11 cellular contexts compared by ENCODE assay signal in the genomic region with DNA sequence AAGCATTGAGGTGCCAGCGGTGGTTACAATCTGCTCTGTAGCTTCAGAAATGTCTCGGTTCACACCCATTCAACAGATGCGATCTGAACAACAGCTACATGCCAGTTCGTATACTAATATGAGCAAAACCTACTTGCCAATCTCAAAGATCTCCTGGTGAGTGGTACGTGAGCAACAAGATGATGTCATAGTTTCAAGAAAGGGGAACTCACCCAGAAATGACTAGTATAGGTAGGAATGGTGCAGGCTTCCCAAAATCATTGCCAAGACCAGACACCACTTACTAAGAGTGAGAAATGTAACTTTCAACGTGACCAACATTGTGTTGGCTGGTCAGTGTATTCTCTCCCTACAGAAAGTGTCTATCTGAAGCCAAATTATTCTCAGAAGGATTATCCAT.
DNase-seq lines count a peak whose midpoint lies in the region; ATAC-seq, FAIRE-seq and TF ChIP-seq lines count a peak whose summit lies in the region.
"Had no signal": no experiment of that assay in that cellular context is flagged by ENCODE, and none has a peak within 500 bp of the region (broad histone marks: within the 10 kb centered on the region; RNA-seq: fewer than 3 reads in every experiment).

No MANE protein-coding gene starts in this region.

- H3K36me3 ChIP-seq in ACC112 (ENCODE audit: insufficient read depth, low read length), result no peaks in the 10 kb centered on the region

- no peak for FAIRE-seq in RCC 7860 (lab: Jason Lieb, UNC)

- TF ChIP-seq CTCF in fibroblast of pulmonary artery (IDR thresholded peaks at IDR 0.05; ENCODE audit: low read length, missing control alignments), result no peak

- peak overlapping the region; percentile 48 for H3K27ac ChIP-seq in ACC112 (ENCODE audit: low read depth, low read length)
- H3K27ac ChIP-seq: PC-9 had no signal

- no peak overlapping the region; the same call in 1 of the 2 replicates for H3K4me3 ChIP-seq in ACC112 (ENCODE audit: low read depth, low read length)
- no peak overlapping the region for H3K4me3 ChIP-seq in fibroblast of pulmonary artery (replicated peaks; ENCODE audit: low read depth, low read length)
- H3K4me3 ChIP-seq: PC-9 had no signal

- DNase-seq in RCC 7860 (ENCODE audit: low spot score) (peak; percentile 96), fibroblast of pulmonary artery (ENCODE audit: low read depth) (peak; percentile 62), foreskin melanocyte (no peak), GDM1 (lab: John Stamatoyannopoulos, UW) (no peak), NCI-H2227 (lab: John Stamatoyannopoulos, UW; ENCODE audit: unreplicated experiment) (no peak), HuH-7.5 (ENCODE audit: low spot score) (no peak)
- DNase-seq: NCI-H2081 treated with DMSO at 0.1 percent for 48 hours; PC-9; stimulated activated naive B cell treated with anti-CD40 and anti-IgM and Interleukin-4, amounts not matched to agents 10 μg/mL and 1 μg/mL and 100 μg/mL, for 72 hours had no signal

- peaks cover 34% of the 10 kb centered on the region for H3K4me1 ChIP-seq in ACC112 (ENCODE audit: control insufficient read depth, insufficient read depth, low read length, unreplicated experiment)

- no peak overlapping the region for H2AFZ ChIP-seq in ACC112 (ENCODE audit: low read length, unreplicated experiment)
- H2AFZ ChIP-seq: PC-9 had no signal

- peak; percentile 77 for ATAC-seq in GM18870 (IDR thresholded peaks at IDR 0.05; ENCODE audit: unreplicated experiment)

- H3K79me2 ChIP-seq in ACC112 (ENCODE audit: control insufficient read depth, insufficient read depth, low read length, unreplicated experiment), result no peaks in the 10 kb centered on the region

- no peaks in the 10 kb centered on the region for H3K27me3 ChIP-seq in ACC112 (ENCODE audit: insufficient read depth, low read length)

Comparison
In these comparisons a context has a peak if more than half of its experiments do, and no peak if none do; other contexts are left out.
1. DNase-seq: peak in RCC 7860 (single experiment) and fibroblast of pulmonary artery (single experiment); none in foreskin melanocyte (single experiment), GDM1 (single experiment), NCI-H2227 (single experiment) and HuH-7.5 (single experiment).